32 cellular contexts compared by ENCODE assay signal in genomic region chr10:488081-488932, GRCh38.
DNase-seq lines count a peak whose midpoint lies in the region; ATAC-seq and TF ChIP-seq lines count a peak whose summit lies in the region.
"Had no signal": no experiment of that assay in that cellular context is flagged by ENCODE, and none has a peak within 500 bp of the region (broad histone marks: within the 10 kb centered on the region; RNA-seq: fewer than 3 reads in every experiment).

No MANE protein-coding gene starts in this region.

- no peaks in the 10 kb centered on the region for H3K36me3 Mint-ChIP-seq in activated CD4-positive, alpha-beta memory T cell treated with anti-CD3 and anti-CD28 coated beads for 36 hours
- no peaks in the 10 kb centered on the region for H3K36me3 Mint-ChIP-seq in activated CD4-positive, alpha-beta memory T cell treated with anti-CD3 and anti-CD28 coated beads, Interleukin-2, amount 10 ng/mL, durations not matched to agents 7 days and 5 days (ENCODE audit: low read depth)
- peaks cover 37% of the 10 kb centered on the region for H3K36me3 Mint-ChIP-seq in brain
- H3K36me3 Mint-ChIP-seq: naive B cell; stimulated activated effector memory CD8-positive, alpha-beta T cell treated with anti-CD3 and anti-CD28 coated beads, Interleukin-12 subunit alpha, Interleukin-12 subunit beta, amount 100 ng/mL, for 72 hours had no signal

- POLR2A ChIA-PET in activated CD4-positive, alpha-beta memory T cell treated with anti-CD3 and anti-CD28 coated beads for 36 hours (lab: Charles Lee) = interaction anchor here (0.6 kb wide), 1 partner anchor 268 kb away, joined by 3 read pairs; no protein-coding TSS in a partner anchor
- POLR2A ChIA-PET in activated CD4-positive, alpha-beta memory T cell treated with anti-CD3 and anti-CD28 coated beads, Interleukin-2, amount 10 ng/mL, durations not matched to agents 7 days and 5 days (lab: Charles Lee) = no interaction called here

- H3K27ac Mint-ChIP-seq in activated CD4-positive, alpha-beta memory T cell treated with anti-CD3 and anti-CD28 coated beads for 36 hours = no peak overlapping the region
- H3K27ac Mint-ChIP-seq in activated CD4-positive, alpha-beta memory T cell treated with anti-CD3 and anti-CD28 coated beads, Interleukin-2, amount 10 ng/mL, durations not matched to agents 7 days and 5 days = no peak overlapping the region
- peak overlapping the region in 3 of 5 experiments; percentile 46 to 95 (median 62) for H3K27ac Mint-ChIP-seq in brain
- H3K27ac Mint-ChIP-seq: activated B cell treated with CpG ODN at 0.5 μM for 24 hours; effector memory CD8-positive, alpha-beta T cell; mesothelial cell of epicardium; progenitor cell of endocrine pancreas; stimulated activated effector memory CD8-positive, alpha-beta T cell treated with anti-CD3 and anti-CD28 coated beads, Interleukin-12 subunit alpha, Interleukin-12 subunit beta, amount 100 ng/mL, for 72 hours had no signal

- peaks cover 8% of the 10 kb centered on the region for H3K4me1 Mint-ChIP-seq in activated CD4-positive, alpha-beta memory T cell treated with anti-CD3 and anti-CD28 coated beads for 36 hours (ENCODE audit: low read depth)
- peaks cover 10% of the 10 kb centered on the region for H3K4me1 Mint-ChIP-seq in activated CD4-positive, alpha-beta memory T cell treated with anti-CD3 and anti-CD28 coated beads, Interleukin-2, amount 10 ng/mL, durations not matched to agents 7 days and 5 days
- H3K4me1 Mint-ChIP-seq in brain = peaks cover 59% of the 10 kb centered on the region

- peaks cover 7% of the 10 kb centered on the region for H3K27me3 Mint-ChIP-seq in activated CD4-positive, alpha-beta memory T cell treated with anti-CD3 and anti-CD28 coated beads for 36 hours
- H3K27me3 Mint-ChIP-seq in activated CD4-positive, alpha-beta memory T cell treated with anti-CD3 and anti-CD28 coated beads, Interleukin-2, amount 10 ng/mL, durations not matched to agents 7 days and 5 days = peaks cover 2% of the 10 kb centered on the region
- no peaks in the 10 kb centered on the region for H3K27me3 Mint-ChIP-seq in brain
- H3K27me3 Mint-ChIP-seq: progenitor cell of endocrine pancreas had no signal

- TF ChIP-seq POLR2A in thyroid gland (IDR thresholded peaks at IDR 0.05) = no peak

- ATAC-seq in HG02588 (IDR thresholded peaks at IDR 0.05; ENCODE audit: unreplicated experiment) = no peak
- ATAC-seq: effector memory CD8-positive, alpha-beta T cell; PC-3; sciatic nerve; stimulated activated effector memory CD8-positive, alpha-beta T cell treated with anti-CD3 and anti-CD28 coated beads, Interleukin-12 subunit alpha, Interleukin-12 subunit beta, amount 100 ng/mL, for 72 hours had no signal

- H3K27me3 ChIP-seq in muscle layer of colon (ENCODE audit: control insufficient read depth in 1 of 2, insufficient read depth in 2 of 2, low read length in 2 of 2) (no peaks in the 10 kb centered on the region), thyroid gland (no peaks in the 10 kb centered on the region)
- H3K27me3 ChIP-seq: heart right ventricle had no signal

- intact Hi-C loops in activated CD4-positive, alpha-beta memory T cell treated with anti-CD3 and anti-CD28 coated beads for 36 hours (cut with micrococcal nuclease) = no loop called here
- intact Hi-C loops in thyroid gland (cut with DNase I) = no loop called here

- H3K9me3 Mint-ChIP-seq in activated CD4-positive, alpha-beta memory T cell treated with anti-CD3 and anti-CD28 coated beads for 36 hours = no peaks in the 10 kb centered on the region
- H3K9me3 Mint-ChIP-seq in activated CD4-positive, alpha-beta memory T cell treated with anti-CD3 and anti-CD28 coated beads, Interleukin-2, amount 10 ng/mL, durations not matched to agents 7 days and 5 days = no peaks in the 10 kb centered on the region
- H3K9me3 Mint-ChIP-seq in brain = peaks cover 0 to 5% (median 0%) of the 10 kb centered on the region in 5 experiments
- H3K9me3 Mint-ChIP-seq: activated B cell treated with CpG ODN at 0.5 μM for 24 hours; effector memory CD8-positive, alpha-beta T cell; mesothelial cell of epicardium; naive B cell; stimulated activated effector memory CD8-positive, alpha-beta T cell treated with anti-CD3 and anti-CD28 coated beads, Interleukin-12 subunit alpha, Interleukin-12 subunit beta, amount 100 ng/mL, for 72 hours had no signal

- TF ChIP-seq CTCF in brain (conservative IDR thresholded peaks at IDR 0.05) = no peak
- TF ChIP-seq CTCF in thyroid gland (IDR thresholded peaks at IDR 0.05) = no peak

- H3K9me3 ChIP-seq in muscle layer of colon (ENCODE audit: low read length) (no peaks in the 10 kb centered on the region), thyroid gland (no peaks in the 10 kb centered on the region)
- H3K9me3 ChIP-seq: heart right ventricle, neutrophil had no signal

- no peak overlapping the region for H3K9ac ChIP-seq in muscle layer of colon (ENCODE audit: low read length)

- H3K36me3 ChIP-seq in muscle layer of colon (ENCODE audit: insufficient read depth, low read length) (no peaks in the 10 kb centered on the region), thyroid gland (no peaks in the 10 kb centered on the region)
- H3K36me3 ChIP-seq: neutrophil had no signal

- WGBS in thyroid gland, 2 donors = 74 to 75% methylated on average over 21 of the region's 21 CpGs

- no peak overlapping the region for H3K4me3 Mint-ChIP-seq in activated CD4-positive, alpha-beta memory T cell treated with anti-CD3 and anti-CD28 coated beads for 36 hours
- H3K4me3 Mint-ChIP-seq in activated CD4-positive, alpha-beta memory T cell treated with anti-CD3 and anti-CD28 coated beads, Interleukin-2, amount 10 ng/mL, durations not matched to agents 7 days and 5 days = no peak overlapping the region
- H3K4me3 Mint-ChIP-seq in brain = no peak overlapping the region
- H3K4me3 Mint-ChIP-seq: activated B cell treated with CpG ODN at 0.5 μM for 24 hours; effector memory CD8-positive, alpha-beta T cell; mesothelial cell of epicardium; stimulated activated effector memory CD8-positive, alpha-beta T cell treated with anti-CD3 and anti-CD28 coated beads, Interleukin-12 subunit alpha, Interleukin-12 subunit beta, amount 100 ng/mL, for 72 hours had no signal

- H3K4me1 ChIP-seq in muscle layer of colon (ENCODE audit: insufficient read depth, low read length) = peaks cover 63% of the 10 kb centered on the region
- H3K4me1 ChIP-seq in thyroid gland = peaks cover 8 to 19% of the 10 kb centered on the region in 2 donors

- H3K27ac ChIP-seq in muscle layer of colon (ENCODE audit: low read depth, low read length) = peak overlapping the region; percentile 71
- peak overlapping the region in 1 of 3 donors; percentile 6 for H3K27ac ChIP-seq in thyroid gland
- H3K27ac ChIP-seq: C4-2B, heart right ventricle, neutrophil, SK-N-MC had no signal

- H3K4me3 ChIP-seq in muscle layer of colon (ENCODE audit: low read depth in 1 of 2, low read length in 2 of 2) (no peak overlapping the region), thyroid gland (replicated peaks in 1 of 3) (no peak overlapping the region)
- H3K4me3 ChIP-seq: heart right ventricle, SK-N-MC had no signal

- DNase-seq in activated CD4-positive, alpha-beta memory T cell treated with anti-CD3 and anti-CD28 coated beads for 36 hours = peak; percentile 1
- no peak for DNase-seq in activated CD4-positive, alpha-beta memory T cell treated with anti-CD3 and anti-CD28 coated beads, Interleukin-2, amount 10 ng/mL, durations not matched to agents 7 days and 5 days
- DNase-seq in thyroid gland (peak; percentile 63 to 65), HuH-7 (ENCODE audit: low spot score) (no peak), NCI-H1092 (lab: John Stamatoyannopoulos, UW) (no peak)
- DNase-seq: 8988T; activated B cell treated with CpG ODN at 0.5 μM for 24 hours; activated CD4-positive, alpha-beta T cell treated with anti-CD3 and anti-CD28 coated beads, Interleukin-2, amount 50 U/mL, for 4 hours; activated T-cell treated with anti-CD3 and anti-CD28 coated beads for 4 hours; caudate nucleus; cortex of kidney; effector memory CD8-positive, alpha-beta T cell; erythroblast; GDM1; heart right ventricle; naive B cell; NCI-H1694 treated with DMSO at 0.1 percent for 48 hours; NCI-H524 treated with DMSO at 0.1 percent for 48 hours; NK-92 treated with Interleukin-12 subunit alpha and Interleukin-12 subunit beta, amount 100 ng/mL, for 24 hours; PC-3; stimulated activated CD4-positive, alpha-beta T cell treated with anti-CD3 and anti-CD28 coated beads, Interleukin-4, amount 100 ng/mL, for 4 hours; T-helper 1 cell had no signal

- CTCF ChIA-PET in activated CD4-positive, alpha-beta memory T cell treated with anti-CD3 and anti-CD28 coated beads for 36 hours (lab: Charles Lee) = no interaction called here
- CTCF ChIA-PET in activated CD4-positive, alpha-beta memory T cell treated with anti-CD3 and anti-CD28 coated beads, Interleukin-2, amount 10 ng/mL, durations not matched to agents 7 days and 5 days (lab: Charles Lee) = no interaction called here

Comparison
In these comparisons a context has a peak if more than half of its experiments do, and no peak if none do; other contexts are left out.
1. DNase-seq: peak in activated CD4-positive, alpha-beta memory T cell treated with anti-CD3 and anti-CD28 coated beads for 36 hours (single experiment) and thyroid gland (2 of 2); none in activated CD4-positive, alpha-beta memory T cell treated with anti-CD3 and anti-CD28 coated beads, Interleukin-2, amount 10 ng/mL, durations not matched to agents 7 days and 5 days (single experiment), HuH-7 (single experiment) and NCI-H1092 (single experiment).
2. H3K27ac Mint-ChIP-seq: peak in brain (3 of 5); none in activated CD4-positive, alpha-beta memory T cell treated with anti-CD3 and anti-CD28 coated beads for 36 hours (single experiment) and activated CD4-positive, alpha-beta memory T cell treated with anti-CD3 and anti-CD28 coated beads, Interleukin-2, amount 10 ng/mL, durations not matched to agents 7 days and 5 days (single experiment).